ENCODE assay signal across 1 cellular context in genomic region chr16:88754912-88755744, GRCh38.
TF ChIP-seq lines count a peak whose summit lies in the region.

No MANE protein-coding gene starts in this region.

TF ChIP-seq in IMR-90, 13 proteins besides CTCF, POLR2A, EP300 and RAD21:
- TF ChIP-seq RCOR1 (IDR thresholded peaks at IDR 0.05; ENCODE audit: insufficient replicate concordance, low read length) (no peak), SMC3 (IDR thresholded peaks at IDR 0.05; ENCODE audit: low read depth, low read length) (peak; percentile 13; the same call in 1 of the 2 replicates), BHLHE40 (IDR thresholded peaks at IDR 0.05; ENCODE audit: low read depth, low read length) (peak; percentile 98), MXI1 (IDR thresholded peaks at IDR 0.05; ENCODE audit: borderline replicate concordance, low read depth, low read length) (0 out of 2 replicates have a peak, but pooled peaks have one; percentile 7)
- TF ChIP-seq, protein P1, sequence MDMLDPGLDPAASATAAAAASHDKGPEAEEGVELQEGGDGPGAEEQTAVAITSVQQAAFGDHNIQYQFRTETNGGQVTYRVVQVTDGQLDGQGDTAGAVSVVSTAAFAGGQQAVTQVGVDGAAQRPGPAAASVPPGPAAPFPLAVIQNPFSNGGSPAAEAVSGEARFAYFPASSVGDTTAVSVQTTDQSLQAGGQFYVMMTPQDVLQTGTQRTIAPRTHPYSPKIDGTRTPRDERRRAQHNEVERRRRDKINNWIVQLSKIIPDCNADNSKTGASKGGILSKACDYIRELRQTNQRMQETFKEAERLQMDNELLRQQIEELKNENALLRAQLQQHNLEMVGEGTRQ (IDR thresholded peaks at IDR 0.05; ENCODE audit: low read depth, low read length) = no peak
